15 cellular contexts compared by ENCODE assay signal in the genomic region with DNA sequence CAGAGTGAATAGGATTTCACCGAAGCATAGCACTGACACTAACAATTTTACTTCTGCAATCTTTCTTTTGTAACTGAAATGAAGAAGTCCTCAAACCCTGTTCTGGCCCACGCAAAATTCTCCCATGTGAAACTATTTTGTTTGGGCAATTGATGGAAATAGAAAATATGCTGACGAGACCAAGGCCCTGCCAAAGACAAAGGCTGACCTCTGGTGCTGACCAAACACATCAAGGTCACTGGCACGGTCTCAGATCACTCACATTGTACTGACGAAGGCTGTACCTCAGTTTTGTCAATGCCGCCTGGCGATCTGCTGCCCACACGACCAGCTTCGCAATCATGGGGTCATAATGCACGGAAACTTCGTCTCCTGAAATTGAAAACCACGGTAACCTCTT. TPM values are rescaled to one million over a fixed set of nuclear protein-coding genes. Genes with fewer than 3 reads are reported as not detected.
A peak's percentile ranks its signal among the peaks of the same experiment; 100 is the strongest.
DNase-seq lines count a peak whose midpoint lies in the region; ATAC-seq, FAIRE-seq and TF ChIP-seq lines count a peak whose summit lies in the region.
"Had no signal": no experiment of that assay in that cellular context is flagged by ENCODE, and none has a peak within 500 bp of the region (broad histone marks: within the 10 kb centered on the region; RNA-seq: fewer than 3 reads in every experiment).

No MANE protein-coding gene starts in this region.

- H3K27me3 Mint-ChIP-seq in progenitor cell of endocrine pancreas = no peaks in the 10 kb centered on the region

- peaks cover 18 to 55% of the 10 kb centered on the region in 2 experiments; a peak in 4 of 5 replicates for H3K36me3 ChIP-seq in HepG2 (replicated peaks in 1 of 2; ENCODE audit: control insufficient read depth in 1 of 2, insufficient read depth in 2 of 2, low read length in 2 of 2)

- no peak overlapping the region for H3K4me2 ChIP-seq in HepG2 (ENCODE audit: low read depth, low read length)
- H3K4me2 ChIP-seq: KMS-11 had no signal

- WGBS in HepG2 (ENCODE audit: low lambda C conversion rate) = 90% methylated on average over 12 of the region's 12 CpGs

- ATAC-seq in GM19438 (IDR thresholded peaks at IDR 0.05; ENCODE audit: low read depth, unreplicated experiment) = peak; percentile 12
- ATAC-seq in HG02981 (IDR thresholded peaks at IDR 0.05; ENCODE audit: unreplicated experiment) = peak; percentile 30
- no peak for ATAC-seq in HepG2
- ATAC-seq: CD8-positive, alpha-beta T cell; Right ventricle myocardium inferior had no signal

- no peaks in the 10 kb centered on the region for H3K4me1 ChIP-seq in HepG2 (ENCODE audit: insufficient read depth, low read length)
- H3K4me1 ChIP-seq: BE2C had no signal

- in situ Hi-C loops in HepG2 (cut with HindIII; ENCODE audit: extremely low pct_ligation_motif_present, low pct_unique_long_range_greater_than_20kb) = no loop called here

- BruUV-seq in HepG2 (replicated peaks; lab: Mats Ljungman, UMichigan) = no TSS peak

- H3K27ac Mint-ChIP-seq in progenitor cell of endocrine pancreas = peak overlapping the region; percentile 86
- H3K27ac Mint-ChIP-seq: CD8-positive, alpha-beta T cell had no signal

- TF ChIP-seq EP300 in HepG2 (IDR thresholded peaks at IDR 0.05; ENCODE audit: low read depth in 2 of 2, low read length in 2 of 2) = no peak
- no peak for TF ChIP-seq EP300 in HepG2 (CRISPR knock-in tag; IDR thresholded peaks at IDR 0.05; ENCODE audit: borderline replicate concordance)

- DNase-seq in HepG2 (ENCODE audit: low spot score) (no peak), progenitor cell of endocrine pancreas (ENCODE audit: low spot score, unreplicated experiment) (no peak), mesenteric fat pad (ENCODE audit: low spot score) (no peak), NCI-H526 treated with DMSO at 0.1 percent for 48 hours (lab: John Stamatoyannopoulos, UW) (no peak), anterior cingulate cortex (lab: John Stamatoyannopoulos, UW) (no peak)
- DNase-seq: BE2C; CD8-positive, alpha-beta T cell; GM23248; NCI-H1092; NCI-H345; NCI-H748 treated with DMSO at 0.1 percent for 48 hours had no signal

- TF ChIP-seq RAD21 in HepG2 (CRISPR knock-in tag; IDR thresholded peaks at IDR 0.05) = no peak

- no peaks in the 10 kb centered on the region for H3K27me3 ChIP-seq in HepG2 (ENCODE audit: control insufficient read depth in 1 of 2, insufficient read depth in 2 of 2, low read length in 2 of 2)
- H3K27me3 ChIP-seq: BE2C had no signal

- no peak overlapping the region for H3K4me3 ChIP-seq in HepG2 (replicated peaks in 1 of 3; ENCODE audit: insufficient read depth in 1 of 3, low read depth in 2 of 3, low read length in 3 of 3)
- H3K4me3 ChIP-seq: GM23248 had no signal

- H4K20me1 ChIP-seq in HepG2 (ENCODE audit: insufficient read depth, low read length) = 0 out of 2 replicates have a peak, but pooled peaks cover 3% of the 10 kb centered on the region

- H3K27ac ChIP-seq in HepG2 (ENCODE audit: extremely low read length, insufficient read depth, low read length) = no peak overlapping the region
- H3K27ac ChIP-seq: GM23248, KMS-11 had no signal

- no peaks in the 10 kb centered on the region for H3K4me1 Mint-ChIP-seq in progenitor cell of endocrine pancreas (ENCODE audit: low read depth)

- POLR2A ChIA-PET in HepG2 (lab: Yijun Ruan, JAX) = no interaction called here

- TF ChIP-seq POLR2A in HepG2 (IDR thresholded peaks at IDR 0.05; ENCODE audit: insufficient read depth in 1 of 2, low read depth in 2 of 2, low read length in 2 of 2) = no peak

- H3K9me3 ChIP-seq in HepG2 (ENCODE audit: low read length) = no peaks in the 10 kb centered on the region
- H3K9me3 ChIP-seq: BE2C had no signal

- no peaks in the 10 kb centered on the region for H3K79me2 ChIP-seq in HepG2 (ENCODE audit: insufficient read depth, low read length)

- H3K36me3 Mint-ChIP-seq in progenitor cell of endocrine pancreas (ENCODE audit: insufficient read depth) = peaks cover 31% of the 10 kb centered on the region

- no peaks in the 10 kb centered on the region for H3K9me3 Mint-ChIP-seq in progenitor cell of endocrine pancreas (ENCODE audit: low read depth)
- H3K9me3 Mint-ChIP-seq: CD8-positive, alpha-beta T cell had no signal

- FAIRE-seq in HepG2 (lab: Jason Lieb, UNC) = no peak

- H3K4me3 Mint-ChIP-seq in progenitor cell of endocrine pancreas (ENCODE audit: low read depth) = no peak overlapping the region
- H3K4me3 Mint-ChIP-seq: CD8-positive, alpha-beta T cell had no signal

- intact Hi-C loops in HepG2 (cut with micrococcal nuclease; ENCODE audit: unreplicated experiment) = no loop called here

- no peak overlapping the region for H3K9ac ChIP-seq in HepG2 (ENCODE audit: insufficient read depth, low read depth, low read length)
- H3K9ac ChIP-seq: GM23248, KMS-11 had no signal

- CTCF ChIA-PET in HepG2 (lab: Yijun Ruan, JAX; ENCODE audit: low intra/inter-chr PET ratio, low total read pairs) = no interaction called here

- TF ChIP-seq CTCF in HepG2 (CRISPR knock-in tag; IDR thresholded peaks at IDR 0.05) = peak; percentile 33; the same call in 1 of the 2 replicates
- TF ChIP-seq CTCF in progenitor cell of endocrine pancreas (IDR thresholded peaks at IDR 0.05; ENCODE audit: unreplicated experiment) = no peak

- H2AFZ ChIP-seq in HepG2 (ENCODE audit: low read length) = no peak overlapping the region
- H2AFZ ChIP-seq: GM23248 had no signal

TF ChIP-seq in HepG2, 621 proteins besides CTCF, POLR2A, EP300 and RAD21 (continues in another document):
- no peak for TF ChIP-seq KLF15 (CRISPR knock-in tag; IDR thresholded peaks at IDR 0.05; ENCODE audit: borderline replicate concordance)
- TF ChIP-seq ZFP1 (CRISPR knock-in tag; IDR thresholded peaks at IDR 0.05) = no peak
- no peak for TF ChIP-seq REL (CRISPR knock-in tag; conservative IDR thresholded peaks at IDR 0.05)
- no peak for TF ChIP-seq ZNF382 (CRISPR knock-in tag; IDR thresholded peaks at IDR 0.05; ENCODE audit: borderline replicate concordance)
- TF ChIP-seq ZNF496 (CRISPR knock-in tag; IDR thresholded peaks at IDR 0.05; ENCODE audit: insufficient replicate concordance) = no peak
- no peak for TF ChIP-seq ZMYM2 (CRISPR knock-in tag; IDR thresholded peaks at IDR 0.05)
- TF ChIP-seq, protein P1, sequence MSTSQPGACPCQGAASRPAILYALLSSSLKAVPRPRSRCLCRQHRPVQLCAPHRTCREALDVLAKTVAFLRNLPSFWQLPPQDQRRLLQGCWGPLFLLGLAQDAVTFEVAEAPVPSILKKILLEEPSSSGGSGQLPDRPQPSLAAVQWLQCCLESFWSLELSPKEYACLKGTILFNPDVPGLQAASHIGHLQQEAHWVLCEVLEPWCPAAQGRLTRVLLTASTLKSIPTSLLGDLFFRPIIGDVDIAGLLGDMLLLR (CRISPR knock-in tag; IDR thresholded peaks at IDR 0.05) = no peak
- no peak for TF ChIP-seq ARNT2 (CRISPR knock-in tag; IDR thresholded peaks at IDR 0.05; ENCODE audit: low read depth)
- no peak for TF ChIP-seq KDM4B (CRISPR knock-in tag; IDR thresholded peaks at IDR 0.05)
- TF ChIP-seq, protein P2, sequence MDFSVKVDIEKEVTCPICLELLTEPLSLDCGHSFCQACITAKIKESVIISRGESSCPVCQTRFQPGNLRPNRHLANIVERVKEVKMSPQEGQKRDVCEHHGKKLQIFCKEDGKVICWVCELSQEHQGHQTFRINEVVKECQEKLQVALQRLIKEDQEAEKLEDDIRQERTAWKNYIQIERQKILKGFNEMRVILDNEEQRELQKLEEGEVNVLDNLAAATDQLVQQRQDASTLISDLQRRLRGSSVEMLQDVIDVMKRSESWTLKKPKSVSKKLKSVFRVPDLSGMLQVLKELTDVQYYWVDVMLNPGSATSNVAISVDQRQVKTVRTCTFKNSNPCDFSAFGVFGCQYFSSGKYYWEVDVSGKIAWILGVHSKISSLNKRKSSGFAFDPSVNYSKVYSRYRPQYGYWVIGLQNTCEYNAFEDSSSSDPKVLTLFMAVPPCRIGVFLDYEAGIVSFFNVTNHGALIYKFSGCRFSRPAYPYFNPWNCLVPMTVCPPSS (IDR thresholded peaks at IDR 0.05) = no peak
- no peak for TF ChIP-seq POLR2AphosphoS2 (IDR thresholded peaks at IDR 0.05; ENCODE audit: low read depth, low read length)

RNA-seq across cellular contexts. Expression of a gene that starts 58.4 kb away (rescaled TPM):
- 39.7 and 66.9 TPM in 2 replicates for total RNA-seq in HepG2 (2016; rRNA removed; fragmentation: Illumina TruSeq; extraction: Trizol)
- total RNA-seq in HepG2 (2016; cell fraction: cytosol; rRNA removed; fragmentation: Illumina TruSeq; extraction: Trizol; ENCODE audit: low read depth) = 8.8 and 11.8 TPM in 2 replicates
- 39.2 and 73.4 TPM in 2 replicates for total RNA-seq in HepG2 (2016; cell fraction: insoluble cytoplasmic fraction; rRNA removed; fragmentation: Illumina TruSeq; extraction: Trizol)
- 21.6 and 37.2 TPM in 2 replicates for total RNA-seq in HepG2 (2016; cell fraction: membrane; rRNA removed; fragmentation: Illumina TruSeq; extraction: Trizol)
- 16.0 and 21.7 TPM in 2 replicates for total RNA-seq in HepG2 (2016; cell fraction: nucleus; rRNA removed; fragmentation: Illumina TruSeq; extraction: Trizol)
- 6.2 and 10.5 TPM in 2 replicates for polyA plus RNA-seq in HepG2 (2011; rRNA removed)
- polyA plus RNA-seq in HepG2 (2011; cell fraction: cytosol; rRNA removed) = 2.1 and 4.5 TPM in 2 replicates
- 3.3 and 5.6 TPM in 2 replicates for polyA plus RNA-seq in HepG2 (2011; cell fraction: nucleus; rRNA removed)
- 12.7 and 12.8 TPM in 2 replicates for polyA plus RNA-seq in HepG2 (2012)
- polyA plus RNA-seq in HepG2 (2016; cell fraction: cytosol; fragmentation: Illumina TruSeq; extraction: Trizol; ENCODE audit: low read depth) = 8.6 and 9.2 TPM in 2 replicates
- polyA plus RNA-seq in HepG2 (2016; cell fraction: insoluble cytoplasmic fraction; fragmentation: Illumina TruSeq; extraction: Trizol; ENCODE audit: low read depth) = 36.8 and 40.1 TPM in 2 replicates
- polyA plus RNA-seq in HepG2 (2016; cell fraction: membrane; fragmentation: Illumina TruSeq; extraction: Trizol; ENCODE audit: low read depth) = 14.1 and 15.5 TPM in 2 replicates
- polyA plus RNA-seq in HepG2 (2016; cell fraction: nucleus; fragmentation: Illumina TruSeq; extraction: Trizol; ENCODE audit: insufficient read depth, low read depth) = 14.8 and 21.0 TPM in 2 replicates
- 6.2 and 25.5 TPM in 2 replicates for polyA minus RNA-seq in HepG2 (2011; rRNA and poly(A)+ RNA removed; ENCODE audit: low replicate concordance)
- 17.4 and 25.9 TPM in 2 replicates for polyA minus RNA-seq in HepG2 (2011; cell fraction: cytosol; rRNA and poly(A)+ RNA removed)
- 19.4 and 20.2 TPM in 2 replicates for polyA minus RNA-seq in HepG2 (2011; cell fraction: nucleus; rRNA and poly(A)+ RNA removed)
- 64.6 and 66.1 TPM in 2 replicates for total RNA-seq in progenitor cell of endocrine pancreas
- 49.0 TPM for total RNA-seq in mesenteric fat pad
